13 cellular contexts compared by ENCODE assay signal in the genomic region with DNA sequence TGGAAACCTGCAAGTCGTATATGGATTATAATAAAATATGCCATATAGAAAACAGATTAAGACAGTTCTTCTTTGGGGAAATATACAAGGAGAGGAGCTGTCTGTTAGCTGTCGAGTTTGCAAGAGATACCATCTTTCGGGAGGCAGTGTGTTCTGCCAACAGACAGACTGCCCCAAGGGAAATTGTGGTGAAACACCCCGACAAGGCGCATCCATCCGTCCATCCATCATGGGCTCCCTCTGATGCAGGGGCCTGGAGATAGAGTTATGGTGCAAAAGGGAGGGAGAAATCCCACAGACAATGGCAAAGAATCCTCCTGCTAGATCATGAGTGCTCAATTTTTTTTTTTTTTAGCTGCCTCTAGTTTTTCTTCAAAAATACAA.
"Had no signal": no experiment of that assay in that cellular context is flagged by ENCODE, and none has a peak within 500 bp of the region (broad histone marks: within the 10 kb centered on the region; RNA-seq: fewer than 3 reads in every experiment).

No MANE protein-coding gene starts in this region.

- H3K36me3 ChIP-seq: esophagus squamous epithelium, heart left ventricle, thoracic aorta had no signal

- H3K4me3 ChIP-seq: esophagus squamous epithelium, heart left ventricle, thoracic aorta had no signal

- H3K36me3 Mint-ChIP-seq: activated naive CD4-positive, alpha-beta T cell treated with anti-CD3 and anti-CD28 coated beads, Interleukin-2, amount 50 U/mL, for 72 hours had no signal

- ATAC-seq: activated naive CD4-positive, alpha-beta T cell treated with anti-CD3 and anti-CD28 coated beads, Interleukin-2, amount 50 U/mL, for 72 hours; T-helper 17 cell had no signal

- H3K9me3 ChIP-seq: esophagus squamous epithelium, heart left ventricle, thoracic aorta had no signal

- H3K27me3 Mint-ChIP-seq: activated T-cell treated with anti-CD3 and anti-CD28 coated beads, Interleukin-2, amount 50 U/mL, for 24 hours; memory B cell; stimulated activated naive CD8-positive, alpha-beta T cell treated with anti-CD3 and anti-CD28 coated beads, Interleukin-15, Interleukin-2, amounts not matched to agents 100 ng/mL and 50 ng/mL, for 24 hours had no signal

- DNase-seq: activated effector memory CD4-positive, alpha-beta T cell treated with Interleukin-2 at 50 U/mL for 16 hours; activated T-cell treated with anti-CD3 and anti-CD28 coated beads, Interleukin-2, amount 50 U/mL, for 24 hours; esophagus squamous epithelium; foreskin melanocyte; heart left ventricle; stimulated activated CD4-positive, alpha-beta T cell treated with anti-CD3 and anti-CD28 coated beads, Interleukin-15, amount 100 ng/mL, for 24 hours; stimulated activated CD4-positive, alpha-beta T cell treated with anti-CD3 and anti-CD28 coated beads, Interleukin-4, amount 100 ng/mL, for 24 hours; T-helper 17 cell had no signal

- H3K27me3 ChIP-seq: heart left ventricle had no signal

- H3K9me3 Mint-ChIP-seq: activated naive CD4-positive, alpha-beta T cell treated with anti-CD3 and anti-CD28 coated beads, Interleukin-2, amount 50 U/mL, for 72 hours; activated T-cell treated with anti-CD3 and anti-CD28 coated beads, Interleukin-2, amount 50 U/mL, for 24 hours; memory B cell; stimulated activated naive CD8-positive, alpha-beta T cell treated with anti-CD3 and anti-CD28 coated beads, Interleukin-15, Interleukin-2, amounts not matched to agents 100 ng/mL and 50 ng/mL, for 24 hours had no signal

- H3K4me3 Mint-ChIP-seq: activated T-cell treated with anti-CD3 and anti-CD28 coated beads, Interleukin-2, amount 50 U/mL, for 24 hours; memory B cell; stimulated activated naive CD8-positive, alpha-beta T cell treated with anti-CD3 and anti-CD28 coated beads, Interleukin-15, Interleukin-2, amounts not matched to agents 100 ng/mL and 50 ng/mL, for 24 hours; T-helper 17 cell had no signal

- H3K27ac Mint-ChIP-seq: activated naive CD4-positive, alpha-beta T cell treated with anti-CD3 and anti-CD28 coated beads, Interleukin-2, amount 50 U/mL, for 72 hours; activated T-cell treated with anti-CD3 and anti-CD28 coated beads, Interleukin-2, amount 50 U/mL, for 24 hours; memory B cell; stimulated activated naive CD8-positive, alpha-beta T cell treated with anti-CD3 and anti-CD28 coated beads, Interleukin-15, Interleukin-2, amounts not matched to agents 100 ng/mL and 50 ng/mL, for 24 hours; T-helper 17 cell had no signal

- H3K4me1 ChIP-seq: esophagus squamous epithelium, parathyroid adenoma had no signal

- H3K27ac ChIP-seq: esophagus squamous epithelium, parathyroid adenoma, thoracic aorta had no signal
